8 cellular contexts compared by ENCODE assay signal in the genomic region with DNA sequence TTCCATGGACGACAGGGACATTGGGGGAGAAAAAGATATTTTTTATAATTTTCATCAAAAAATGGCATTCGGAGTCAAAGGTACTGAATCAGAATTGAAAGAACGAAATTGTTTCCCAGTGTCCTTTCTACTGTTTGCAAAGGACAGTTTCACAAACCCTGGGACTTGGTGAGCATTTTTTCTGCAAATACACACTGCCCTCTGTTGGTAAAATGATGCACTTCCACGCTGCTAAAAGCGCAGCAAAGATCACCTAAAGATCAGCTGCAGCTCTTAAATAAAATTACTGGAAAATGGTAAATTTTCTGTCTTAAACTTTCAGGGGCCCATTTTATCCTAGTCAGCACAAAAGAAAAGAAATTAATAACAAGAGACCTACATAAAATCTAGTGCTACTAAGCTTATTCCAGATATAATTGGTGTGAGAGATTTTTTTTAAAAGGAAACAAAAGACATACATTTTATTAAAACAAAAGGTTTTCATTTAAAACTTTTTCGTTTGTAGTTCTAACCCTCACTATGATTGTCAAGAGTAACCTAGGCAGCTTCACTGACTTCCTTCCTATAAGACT.
A peak's percentile ranks its signal among the peaks of the same experiment; 100 is the strongest.
DNase-seq lines count a peak whose midpoint lies in the region; ATAC-seq, FAIRE-seq and TF ChIP-seq lines count a peak whose summit lies in the region.

No MANE protein-coding gene starts in this region.

- FAIRE-seq in urothelium cell line (lab: Jason Lieb, UNC): no peak

- DNase-seq in A172 (ENCODE audit: low spot score) (peak; percentile 78), GM03348 (ENCODE audit: low spot score) (peak; percentile 42), NCI-H2171 treated with DMSO at 0.1 percent for 48 hours (lab: John Stamatoyannopoulos, UW) (peak; percentile 1), brain microvascular endothelial cell (peak; percentile 62), left colon (peak in 1 of 2 donors; percentile 6), urothelium cell line (ENCODE audit: low spot score) (peak; percentile 40), DMS79 (lab: John Stamatoyannopoulos, UW) (no peak)

- ATAC-seq in HG02852 (IDR thresholded peaks at IDR 0.05; ENCODE audit: unreplicated experiment): peak; percentile 68
- ATAC-seq in left colon: peak; percentile 50

- in situ Hi-C loops in brain microvascular endothelial cell (cut with HindIII; ENCODE audit: low pct_ligation_motif_present, low sequenced_read_pairs): no loop called here

- H3K36me3 ChIP-seq in brain microvascular endothelial cell (replicated peaks): no peaks in the 10 kb centered on the region

- TF ChIP-seq CTCF in brain microvascular endothelial cell (IDR thresholded peaks at IDR 0.05; ENCODE audit: low read depth, low read length, missing control alignments): peak; percentile 86

- H3K27ac ChIP-seq in brain microvascular endothelial cell: no peak overlapping the region

- intact Hi-C loops in left colon (cut with DNase I, micrococcal nuclease): no loop called here

- no peak overlapping the region for H3K4me3 ChIP-seq in brain microvascular endothelial cell (ENCODE audit: low read depth, low read length)

- H3K27me3 ChIP-seq in brain microvascular endothelial cell (replicated peaks): no peaks in the 10 kb centered on the region
